ENCODE assay signal across 2 cellular contexts in the genomic region with DNA sequence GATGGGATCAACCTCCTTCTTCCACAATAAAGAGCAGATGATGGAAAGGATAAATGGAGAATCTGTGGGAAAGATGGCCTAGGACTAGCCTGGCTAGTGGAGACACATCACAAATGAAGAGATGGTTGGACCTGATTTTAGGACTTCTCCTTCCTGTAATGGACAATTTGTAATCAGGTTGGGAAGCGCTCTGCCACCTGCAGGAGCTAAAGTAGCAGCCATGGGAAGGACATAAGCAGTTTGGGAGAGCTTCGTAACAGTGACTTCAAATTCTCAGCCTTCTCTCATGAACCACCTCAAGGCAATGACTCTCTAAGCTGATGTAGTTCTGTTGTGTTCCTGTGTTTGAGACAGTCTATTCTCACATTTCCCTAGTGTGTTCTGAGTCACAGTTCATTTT.
TF ChIP-seq lines count a peak whose summit lies in the region.

No MANE protein-coding gene starts in this region.

TF ChIP-seq in liver, 16 proteins besides CTCF, POLR2A, EP300 and RAD21 (continued from another document):
- TF ChIP-seq, protein P1, sequence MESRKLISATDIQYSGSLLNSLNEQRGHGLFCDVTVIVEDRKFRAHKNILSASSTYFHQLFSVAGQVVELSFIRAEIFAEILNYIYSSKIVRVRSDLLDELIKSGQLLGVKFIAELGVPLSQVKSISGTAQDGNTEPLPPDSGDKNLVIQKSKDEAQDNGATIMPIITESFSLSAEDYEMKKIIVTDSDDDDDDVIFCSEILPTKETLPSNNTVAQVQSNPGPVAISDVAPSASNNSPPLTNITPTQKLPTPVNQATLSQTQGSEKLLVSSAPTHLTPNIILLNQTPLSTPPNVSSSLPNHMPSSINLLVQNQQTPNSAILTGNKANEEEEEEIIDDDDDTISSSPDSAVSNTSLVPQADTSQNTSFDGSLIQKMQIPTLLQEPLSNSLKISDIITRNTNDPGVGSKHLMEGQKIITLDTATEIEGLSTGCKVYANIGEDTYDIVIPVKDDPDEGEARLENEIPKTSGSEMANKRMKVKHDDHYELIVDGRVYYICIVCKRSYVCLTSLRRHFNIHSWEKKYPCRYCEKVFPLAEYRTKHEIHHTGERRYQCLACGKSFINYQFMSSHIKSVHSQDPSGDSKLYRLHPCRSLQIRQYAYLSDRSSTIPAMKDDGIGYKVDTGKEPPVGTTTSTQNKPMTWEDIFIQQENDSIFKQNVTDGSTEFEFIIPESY (IDR thresholded peaks at IDR 0.05) = no peak
- no peak for TF ChIP-seq REST (IDR thresholded peaks at IDR 0.05)

TF ChIP-seq in HepG2, 621 proteins besides CTCF, POLR2A, EP300 and RAD21 (continued from another document):
- no peak for TF ChIP-seq ZNF460 (CRISPR knock-in tag; IDR thresholded peaks at IDR 0.05; ENCODE audit: borderline replicate concordance)
